In the genomic region with DNA sequence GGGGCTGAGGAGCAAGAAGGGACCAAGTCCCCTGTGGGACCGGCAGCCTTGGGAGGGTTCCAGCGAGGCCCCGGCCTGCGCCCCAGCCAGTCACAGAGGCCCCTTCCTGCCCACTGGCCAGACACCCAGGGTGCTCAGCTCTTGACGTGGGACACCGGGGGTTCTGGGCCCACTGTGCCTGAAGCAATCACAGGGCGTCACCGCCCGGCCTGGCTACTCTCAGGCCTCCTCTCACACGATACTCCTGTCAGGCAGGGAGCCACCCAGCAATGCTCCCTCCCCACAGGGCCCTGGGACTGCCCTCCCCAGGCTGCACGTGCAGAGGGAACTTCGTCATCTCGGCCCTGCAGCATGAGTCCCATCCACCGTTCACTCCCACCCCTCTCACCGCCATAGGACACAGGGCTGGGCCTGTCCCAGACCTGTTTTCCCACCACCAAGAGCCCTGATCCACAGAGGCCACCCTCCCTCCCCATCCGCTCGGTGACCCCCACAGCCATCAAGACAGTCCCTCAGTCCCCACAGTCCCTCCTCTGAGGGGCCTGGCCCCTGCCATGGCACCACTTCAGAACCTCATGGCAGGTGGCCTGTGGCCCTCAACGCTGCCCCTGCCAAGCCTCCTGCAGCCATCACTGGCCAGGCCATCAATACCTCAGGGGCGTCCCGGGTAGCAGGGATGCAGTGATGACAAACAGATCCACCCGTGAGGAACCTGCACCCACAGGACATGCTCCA, we compare ENCODE assay signal across 1 cellular context.
TF ChIP-seq lines count a peak whose summit lies in the region.

No MANE protein-coding gene starts in this region.

TF ChIP-seq in K562, 482 proteins besides CTCF, POLR2A, EP300 and RAD21:
- TF ChIP-seq THRAP3 (IDR thresholded peaks at IDR 0.05; ENCODE audit: borderline replicate concordance): no peak
- peak; percentile 84 for TF ChIP-seq BHLHE40 (IDR thresholded peaks at IDR 0.05; ENCODE audit: low read length)
- 0 out of 2 replicates have a peak, but pooled peaks have one; percentile 5 for TF ChIP-seq POLR2G (IDR thresholded peaks at IDR 0.05; ENCODE audit: low read depth, low read length)
